In the genomic region with DNA sequence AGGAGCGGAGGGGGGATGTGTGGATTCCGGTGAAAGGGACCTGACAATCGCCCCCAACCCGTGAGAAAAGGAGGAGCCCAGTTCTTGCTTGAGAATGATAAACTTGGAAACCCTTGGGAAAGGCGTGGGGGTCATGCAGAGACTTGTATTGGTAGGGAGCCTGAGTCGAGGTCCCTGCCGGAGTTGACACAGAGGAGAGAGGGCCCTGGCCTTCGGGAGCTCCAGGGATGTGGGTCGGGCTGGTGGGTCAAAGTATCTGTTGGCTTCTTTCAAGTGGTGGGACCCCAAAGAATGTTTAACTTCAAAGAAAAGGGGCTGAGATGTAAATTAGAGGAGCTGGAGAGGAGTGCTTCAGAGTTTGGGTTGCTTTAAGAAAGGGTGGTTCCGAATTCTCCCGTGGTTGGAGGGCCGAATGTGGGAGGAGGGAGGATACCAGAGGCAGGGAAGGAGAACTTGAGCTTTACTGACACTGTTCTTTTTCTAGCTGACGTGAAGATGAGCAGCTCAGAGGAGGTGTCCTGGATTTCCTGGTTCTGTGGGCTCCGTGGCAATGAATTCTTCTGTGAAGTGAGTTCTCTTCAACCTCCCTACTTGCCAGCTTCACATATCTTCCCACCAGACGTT, we compare ENCODE assay signal across 8 cellular contexts. TPM values are rescaled to one million over a fixed set of nuclear protein-coding genes. Genes with fewer than 3 reads are reported as not detected.
A peak's percentile ranks its signal among the peaks of the same experiment; 100 is the strongest.
DNase-seq lines count a peak whose midpoint lies in the region; ATAC-seq lines count a peak whose summit lies in the region.

No MANE protein-coding gene starts in this region.

- POLR2A ChIA-PET in naive thymus-derived CD8-positive, alpha-beta T cell (lab: Charles Lee), result interaction anchor here (0.8 to 7.9 kb wide), 8 partner anchors 13 to 168 kb away, joined by 3 to 223 read pairs (median 4); partner anchors contain the start of genes ABHD16A, APOM, BAG6 and DDX39B

- peak overlapping the region; percentile 96 for H3K27ac ChIP-seq in KOPT-K1 (ENCODE audit: low read depth, low read length, poor library complexity, severe bottlenecking)
- peak overlapping the region; percentile 85 for H3K27ac ChIP-seq in cingulate gyrus (ENCODE audit: low read depth, low read length)

- peaks cover 76% of the 10 kb centered on the region for H3K36me3 ChIP-seq in KOPT-K1 (ENCODE audit: insufficient read depth, low read length)

- DNase-seq in AG20443 (ENCODE audit: low spot score), result peak; percentile 32
- DNase-seq in naive thymus-derived CD8-positive, alpha-beta T cell, result no peak
- no peak for DNase-seq in NCI-H2196 (lab: John Stamatoyannopoulos, UW; ENCODE audit: unreplicated experiment)
- DNase-seq in medulla oblongata (ENCODE audit: extremely low spot score), result no peak

- H3K9me3 ChIP-seq in KOPT-K1 (ENCODE audit: insufficient read depth, low read length, poor library complexity, severe bottlenecking), result no peaks in the 10 kb centered on the region

- H3K4me1 Mint-ChIP-seq in naive thymus-derived CD8-positive, alpha-beta T cell, result peaks cover 19 to 66% (median 60%) of the 10 kb centered on the region in 4 donors

- H3K27ac Mint-ChIP-seq in naive thymus-derived CD8-positive, alpha-beta T cell, result peak overlapping the region; percentile 96 to 99 (median 98)

- ATAC-seq in naive thymus-derived CD8-positive, alpha-beta T cell, result no peak
- ATAC-seq in HG02588 (IDR thresholded peaks at IDR 0.05; ENCODE audit: unreplicated experiment), result no peak
- no peak for ATAC-seq in HG03432 (IDR thresholded peaks at IDR 0.05; ENCODE audit: unreplicated experiment)

- peak overlapping the region; percentile 93 to 100 (median 97) for H3K4me3 Mint-ChIP-seq in naive thymus-derived CD8-positive, alpha-beta T cell

- peaks cover 0 to 70% (median 9%) of the 10 kb centered on the region in 3 donors for H3K36me3 Mint-ChIP-seq in naive thymus-derived CD8-positive, alpha-beta T cell

- H3K27me3 Mint-ChIP-seq in naive thymus-derived CD8-positive, alpha-beta T cell, result no peaks in the 10 kb centered on the region

- no peaks in the 10 kb centered on the region for H3K9me3 Mint-ChIP-seq in naive thymus-derived CD8-positive, alpha-beta T cell

RNA-seq across cellular contexts. Expression of gene CSNK2B, which starts 0.6 kb away (rescaled TPM):
- total RNA-seq in naive thymus-derived CD8-positive, alpha-beta T cell, result 100 to 1,000 TPM; 131 to 133 TPM
- 100 to 1,000 TPM; 214 to 230 (median 217) TPM for polyA plus RNA-seq in naive thymus-derived CD8-positive, alpha-beta T cell

RNA-seq across cellular contexts. Expression of gene GPANK1, which starts 1.7 kb away (rescaled TPM):
- 10 to 100 TPM; 26.6 to 27.9 TPM for total RNA-seq in naive thymus-derived CD8-positive, alpha-beta T cell
- polyA plus RNA-seq in naive thymus-derived CD8-positive, alpha-beta T cell, result 10 to 100 TPM; 20.8 to 22.9 (median 21.2) TPM

RNA-seq across cellular contexts. Expression of gene LY6G5B, which starts 3.3 kb away (rescaled TPM):
- 10 to 100 TPM; 44.1 to 48.8 TPM for total RNA-seq in naive thymus-derived CD8-positive, alpha-beta T cell
- under 1 TPM in 1 of 3 donors, not detected in 2; 0.25 TPM for polyA plus RNA-seq in naive thymus-derived CD8-positive, alpha-beta T cell

RNA-seq across cellular contexts. Expression of gene C6orf47, which starts 5.9 kb away (rescaled TPM):
- total RNA-seq in naive thymus-derived CD8-positive, alpha-beta T cell, result 10 to 100 TPM; 24.9 to 26.3 TPM
- 10 to 100 TPM; 17.0 to 36.7 (median 21.3) TPM for polyA plus RNA-seq in naive thymus-derived CD8-positive, alpha-beta T cell

RNA-seq across cellular contexts. Expression of gene APOM, which starts 10.8 kb away (rescaled TPM):
- 1 to 10 TPM; 2.2 to 3.1 TPM for total RNA-seq in naive thymus-derived CD8-positive, alpha-beta T cell
- 1 to 10 TPM; 5.0 to 8.0 (median 5.5) TPM for polyA plus RNA-seq in naive thymus-derived CD8-positive, alpha-beta T cell
